31 cellular contexts compared by ENCODE assay signal in the genomic region with DNA sequence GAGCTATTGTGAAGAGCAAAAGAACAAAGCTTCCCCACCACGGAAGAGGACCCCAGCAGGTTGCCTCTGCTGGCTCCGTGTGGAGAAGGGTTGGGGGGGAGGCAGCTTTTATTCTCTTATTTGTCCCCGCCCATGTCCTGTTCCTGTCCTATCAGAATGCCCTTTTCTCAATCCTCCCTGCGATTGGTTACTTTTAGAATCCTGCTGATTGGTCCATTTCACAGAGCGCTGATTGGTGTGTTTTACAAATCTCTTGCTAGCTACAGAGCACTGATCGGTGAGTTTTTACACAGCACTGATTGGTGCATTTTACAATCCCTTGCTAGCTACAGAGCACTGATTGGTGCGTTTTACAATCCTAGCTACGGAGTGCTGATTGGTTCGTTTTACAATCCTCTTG.
"Had no signal": no experiment of that assay in that cellular context is flagged by ENCODE, and none has a peak within 500 bp of the region (broad histone marks: within the 10 kb centered on the region; RNA-seq: fewer than 3 reads in every experiment).

No MANE protein-coding gene starts in this region.

- H3K36me3 Mint-ChIP-seq: activated naive CD8-positive, alpha-beta T cell; natural killer cell; stimulated activated effector memory CD8-positive, alpha-beta T cell treated with anti-CD3 and anti-CD28 coated beads, Interleukin-12 subunit alpha, Interleukin-12 subunit beta, amount 100 ng/mL, for 72 hours had no signal

- H3K9me3 ChIP-seq: colonic mucosa, lower lobe of right lung, neutrophil, sigmoid colon, stomach, tibial artery, upper lobe of right lung had no signal

- FAIRE-seq: bronchial epithelial cell, endometrium, frontal cortex, small intestine had no signal

- H3K4me3 Mint-ChIP-seq: activated CD4-positive, alpha-beta T cell treated with anti-CD3 and anti-CD28 coated beads for 36 hours; activated naive CD8-positive, alpha-beta T cell; activated T-cell treated with anti-CD3 and anti-CD28 coated beads, Interleukin-2, amount 50 U/mL, for 72 hours; natural killer cell; stimulated activated effector memory CD8-positive, alpha-beta T cell treated with anti-CD3 and anti-CD28 coated beads, Interleukin-12 subunit alpha, Interleukin-12 subunit beta, amount 100 ng/mL, for 72 hours; T-helper 17 cell; WTC11 had no signal

- H3K4me1 ChIP-seq: colonic mucosa had no signal

- ATAC-seq: activated CD4-positive, alpha-beta T cell treated with anti-CD3 and anti-CD28 coated beads for 36 hours; activated T-cell treated with anti-CD3 and anti-CD28 coated beads, Interleukin-2, amount 50 U/mL, for 72 hours; left lobe of liver; lower lobe of right lung; natural killer cell; stimulated activated effector memory CD8-positive, alpha-beta T cell treated with anti-CD3 and anti-CD28 coated beads, Interleukin-12 subunit alpha, Interleukin-12 subunit beta, amount 100 ng/mL, for 72 hours; T-helper 17 cell; upper lobe of right lung; WTC11 had no signal

- H3K9me3 Mint-ChIP-seq: activated T-cell treated with anti-CD3 and anti-CD28 coated beads, Interleukin-2, amount 50 U/mL, for 72 hours; natural killer cell; stimulated activated effector memory CD8-positive, alpha-beta T cell treated with anti-CD3 and anti-CD28 coated beads, Interleukin-12 subunit alpha, Interleukin-12 subunit beta, amount 100 ng/mL, for 72 hours had no signal

- H3K27ac ChIP-seq: colonic mucosa, epithelial cell of prostate, lower lobe of right lung, sigmoid colon, stomach, tibial artery, upper lobe of right lung had no signal

- H3K27ac Mint-ChIP-seq: activated CD4-positive, alpha-beta T cell treated with anti-CD3 and anti-CD28 coated beads for 36 hours; activated naive CD8-positive, alpha-beta T cell; activated T-cell treated with anti-CD3 and anti-CD28 coated beads, Interleukin-2, amount 50 U/mL, for 72 hours; natural killer cell; progenitor cell of endocrine pancreas; stimulated activated effector memory CD8-positive, alpha-beta T cell treated with anti-CD3 and anti-CD28 coated beads, Interleukin-12 subunit alpha, Interleukin-12 subunit beta, amount 100 ng/mL, for 72 hours; T-helper 17 cell; WTC11 had no signal

- H3K36me3 ChIP-seq: colonic mucosa, lower lobe of right lung, neutrophil, sigmoid colon, stomach, tibial artery, upper lobe of right lung had no signal

- H3K27me3 Mint-ChIP-seq: activated CD4-positive, alpha-beta T cell treated with anti-CD3 and anti-CD28 coated beads for 36 hours; activated naive CD8-positive, alpha-beta T cell; T-helper 17 cell had no signal

- H3K27me3 ChIP-seq: colonic mucosa, neutrophil, sigmoid colon, stomach, upper lobe of right lung had no signal

- H3K4me3 ChIP-seq: colonic mucosa, lower lobe of right lung, sigmoid colon, stomach, tibial artery, upper lobe of right lung had no signal

- DNase-seq: activated CD4-positive, alpha-beta T cell treated with anti-CD3 and anti-CD28 coated beads for 36 hours; activated CD4-positive, alpha-beta T cell treated with anti-CD3 and anti-CD28 coated beads, Interleukin-2, amount 50 U/mL, for 4 hours; activated effector memory CD4-positive, alpha-beta T cell treated with Interleukin-2 at 50 U/mL for 16 hours; activated naive CD4-positive, alpha-beta T cell treated with Interleukin-2 at 50 U/mL for 16 hours; activated T-cell treated with anti-CD3 and anti-CD28 coated beads for 4 hours; activated T-cell treated with anti-CD3 and anti-CD28 coated beads, Interleukin-2, amount 50 U/mL, for 72 hours; anterior cingulate cortex; colonic mucosa; effector CD8-positive, alpha-beta T cell; kidney glomerular epithelial cell; lower lobe of right lung; mesenchymal stem cell; natural killer cell; sigmoid colon; small intestine; stimulated activated CD4-positive, alpha-beta T cell treated with anti-CD3 and anti-CD28 coated beads, Interleukin-4, amount 100 ng/mL, for 24 hours; stomach; T-helper 17 cell; T1000; tibial artery; upper lobe of right lung had no signal
